Comparison of ENCODE assay signal across 12 cellular contexts in the genomic region with DNA sequence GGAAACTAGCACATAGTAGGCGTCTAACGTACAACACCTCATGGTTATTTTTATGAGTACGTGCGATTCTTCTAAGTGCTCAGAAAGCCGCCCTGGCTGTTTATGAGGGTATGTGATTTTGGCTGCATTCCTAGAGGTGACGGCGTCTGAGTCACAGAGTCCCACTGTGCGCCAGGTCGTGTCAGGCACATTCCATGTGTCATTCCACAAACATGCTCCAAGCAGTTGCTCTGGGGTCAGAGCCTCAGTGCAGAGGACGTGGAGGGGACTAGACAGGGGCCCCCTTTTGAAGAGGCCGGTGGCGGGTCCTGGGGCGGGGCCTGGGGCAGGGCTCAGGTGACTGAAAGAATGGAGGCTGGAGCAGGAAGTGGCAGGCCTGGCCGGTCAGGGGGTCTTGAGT. TPM values are rescaled to one million over a fixed set of nuclear protein-coding genes. Genes with fewer than 3 reads are reported as not detected.
A peak's percentile ranks its signal among the peaks of the same experiment; 100 is the strongest.
DNase-seq lines count a peak whose midpoint lies in the region; ATAC-seq and TF ChIP-seq lines count a peak whose summit lies in the region.
"Had no signal": no experiment of that assay in that cellular context is flagged by ENCODE, and none has a peak within 500 bp of the region (broad histone marks: within the 10 kb centered on the region; RNA-seq: fewer than 3 reads in every experiment).

No MANE protein-coding gene starts in this region.

- H3K4me3 ChIP-seq in breast epithelium (no peak overlapping the region), astrocyte of the spinal cord (ENCODE audit: low read depth, low read length) (no peak overlapping the region), aorta (ENCODE audit: low read length in 2 of 2) (no peak overlapping the region)
- H3K4me3 ChIP-seq: cardiac muscle cell had no signal

- WGBS in aorta, 2 donors = 26 to 27% methylated on average over 14 of the region's 14 CpGs

- H3K27ac Mint-ChIP-seq in MCF 10A (ENCODE audit: low read depth, unreplicated experiment) = peak overlapping the region; percentile 27
- H3K27ac Mint-ChIP-seq in activated CD8-positive, alpha-beta T cell treated with anti-CD3 and anti-CD28 coated beads for 36 hours = no peak overlapping the region
- H3K27ac Mint-ChIP-seq: naive thymus-derived CD4-positive, alpha-beta T cell had no signal

- H3K36me3 ChIP-seq in breast epithelium (no peaks in the 10 kb centered on the region), aorta (ENCODE audit: control insufficient read depth in 1 of 2, insufficient read depth in 2 of 2, low read length in 1 of 2) (no peaks in the 10 kb centered on the region)
- H3K36me3 ChIP-seq: cardiac muscle cell had no signal

- H3K36me3 Mint-ChIP-seq in MCF 10A (ENCODE audit: insufficient read depth, unreplicated experiment) = peaks cover 23% of the 10 kb centered on the region
- H3K36me3 Mint-ChIP-seq in activated CD8-positive, alpha-beta T cell treated with anti-CD3 and anti-CD28 coated beads for 36 hours (ENCODE audit: low read depth) = peaks cover 2% of the 10 kb centered on the region
- H3K36me3 Mint-ChIP-seq: naive thymus-derived CD4-positive, alpha-beta T cell had no signal

- DNase-seq in MCF 10A (ENCODE audit: unreplicated experiment) = peak; percentile 91
- DNase-seq in breast epithelium (ENCODE audit: low spot score in 2 of 2) = no peak
- DNase-seq in astrocyte of the spinal cord (ENCODE audit: low read depth, low spot score) = peak; percentile 98
- peak; percentile 68 for DNase-seq in iPS-NIHi7 (ENCODE audit: extremely low spot score)
- DNase-seq in aorta = peak; percentile 88 to 89
- DNase-seq in stimulated activated CD4-positive, alpha-beta T cell treated with anti-CD3 and anti-CD28 coated beads, Interleukin-1b, Interleukin-23, amount 100 ng/mL, for 48 hours = no peak
- DNase-seq in activated CD8-positive, alpha-beta T cell treated with anti-CD3 and anti-CD28 coated beads for 36 hours = no peak
- DNase-seq: naive thymus-derived CD4-positive, alpha-beta T cell; NCI-H2029 had no signal

- BruUV-seq in MCF 10A (replicated peaks; lab: Mats Ljungman, UMichigan) = no TSS peak

- TF ChIP-seq CTCF in MCF 10A (IDR thresholded peaks at IDR 0.05; ENCODE audit: unreplicated experiment) (no peak), breast epithelium (IDR thresholded peaks at IDR 0.05) (no peak), astrocyte of the spinal cord (IDR thresholded peaks at IDR 0.05; ENCODE audit: low read depth, low read length) (no peak)
- no peak for TF ChIP-seq CTCF in activated CD8-positive, alpha-beta T cell treated with anti-CD3 and anti-CD28 coated beads for 36 hours (IDR thresholded peaks at IDR 0.05)

- H3K27me3 ChIP-seq in breast epithelium (no peaks in the 10 kb centered on the region), aorta (ENCODE audit: control insufficient read depth in 1 of 2, insufficient read depth in 2 of 2, low read length in 1 of 2) (no peaks in the 10 kb centered on the region)
- H3K27me3 ChIP-seq: cardiac muscle cell had no signal

- no peak overlapping the region for H3K4me3 Mint-ChIP-seq in MCF 10A (ENCODE audit: unreplicated experiment)
- H3K4me3 Mint-ChIP-seq in activated CD8-positive, alpha-beta T cell treated with anti-CD3 and anti-CD28 coated beads for 36 hours = no peak overlapping the region
- H3K4me3 Mint-ChIP-seq: naive thymus-derived CD4-positive, alpha-beta T cell had no signal

- in situ Hi-C loops in astrocyte of the spinal cord (cut with HindIII; ENCODE audit: low sequenced_read_pairs) = no loop called here

- no peaks in the 10 kb centered on the region for H3K9me3 Mint-ChIP-seq in MCF 10A (ENCODE audit: unreplicated experiment)
- no peaks in the 10 kb centered on the region for H3K9me3 Mint-ChIP-seq in activated CD8-positive, alpha-beta T cell treated with anti-CD3 and anti-CD28 coated beads for 36 hours
- H3K9me3 Mint-ChIP-seq: naive thymus-derived CD4-positive, alpha-beta T cell had no signal

- H3K9me3 ChIP-seq in breast epithelium = no peaks in the 10 kb centered on the region
- H3K9me3 ChIP-seq in aorta (ENCODE audit: control insufficient read depth, low read length) = no peaks in the 10 kb centered on the region

- ATAC-seq in aorta (ENCODE audit: low FRiP score) = peak; percentile 76
- no peak for ATAC-seq in HG02870 (IDR thresholded peaks at IDR 0.05; ENCODE audit: unreplicated experiment)
- no peak for ATAC-seq in activated CD8-positive, alpha-beta T cell treated with anti-CD3 and anti-CD28 coated beads for 36 hours
- ATAC-seq: naive thymus-derived CD4-positive, alpha-beta T cell had no signal

- no peaks in the 10 kb centered on the region for H3K4me1 ChIP-seq in breast epithelium
- no peaks in the 10 kb centered on the region for H3K4me1 ChIP-seq in aorta (ENCODE audit: control insufficient read depth in 1 of 2, insufficient read depth in 2 of 2, low read length in 2 of 2)

- H3K27me3 Mint-ChIP-seq in MCF 10A (ENCODE audit: insufficient read depth, unreplicated experiment) = no peaks in the 10 kb centered on the region
- no peaks in the 10 kb centered on the region for H3K27me3 Mint-ChIP-seq in activated CD8-positive, alpha-beta T cell treated with anti-CD3 and anti-CD28 coated beads for 36 hours
- H3K27me3 Mint-ChIP-seq: naive thymus-derived CD4-positive, alpha-beta T cell had no signal

- POLR2A ChIA-PET in MCF 10A (lab: Yijun Ruan, JAX) = interaction anchor here (0.8 kb wide), 1 partner anchor 40 kb away, joined by 4 read pairs; no protein-coding TSS in a partner anchor
- POLR2A ChIA-PET in activated CD8-positive, alpha-beta T cell treated with anti-CD3 and anti-CD28 coated beads for 36 hours (lab: Charles Lee) = no interaction called here

- H3K27ac ChIP-seq in breast epithelium = no peak overlapping the region
- no peak overlapping the region for H3K27ac ChIP-seq in aorta (ENCODE audit: low read depth in 1 of 2, low read length in 2 of 2)
- H3K27ac ChIP-seq: 22Rv1, cardiac muscle cell had no signal

- peaks cover 22% of the 10 kb centered on the region for H3K4me1 Mint-ChIP-seq in MCF 10A (ENCODE audit: insufficient read depth, unreplicated experiment)
- H3K4me1 Mint-ChIP-seq in activated CD8-positive, alpha-beta T cell treated with anti-CD3 and anti-CD28 coated beads for 36 hours (ENCODE audit: low read depth) = peaks cover 2% of the 10 kb centered on the region

- CTCF ChIA-PET in MCF 10A (lab: Yijun Ruan, JAX) = interaction anchor here (0.9 to 1.5 kb wide), 4 partner anchors 11 to 53 kb away, joined by 3 to 6 read pairs (median 4); no protein-coding TSS in a partner anchor
- CTCF ChIA-PET in activated CD8-positive, alpha-beta T cell treated with anti-CD3 and anti-CD28 coated beads for 36 hours (lab: Charles Lee) = no interaction called here

- intact Hi-C loops in MCF 10A (cut with micrococcal nuclease) (no loop called here), breast epithelium (cut with DNase I; ENCODE audit: low total_unique reads) (loop anchor here (10.0 kb wide), 1 partner anchor 185 kb away; no protein-coding TSS in a partner anchor), aorta (cut with DNase I) (loop anchor here in 1 of 2 donors (5.0 kb wide), 1 partner anchor 52 kb away; a partner anchor contains a TSS)
- intact Hi-C loops in activated CD8-positive, alpha-beta T cell treated with anti-CD3 and anti-CD28 coated beads for 36 hours (cut with micrococcal nuclease) = no loop called here

- TF ChIP-seq POLR2A in breast epithelium (IDR thresholded peaks at IDR 0.05) = no peak

RNA-seq across cellular contexts. Expression of a gene that starts 51.9 kb away (rescaled TPM):
- total RNA-seq in MCF 10A (2022) (25.1 and 27.5 TPM in 2 replicates), breast epithelium (10 to 100 TPM; 17.8 to 31.5 (median 22.2) TPM), aorta (10 to 100 TPM; 60.5 to 72.8 TPM)
- polyA plus RNA-seq in aorta = 10 to 100 TPM in 1 of 2 donors, 1 to 10 TPM in 1; 8.2 to 13.4 TPM
- 10 to 100 TPM; 20.2 to 21.8 TPM for total RNA-seq in activated CD8-positive, alpha-beta T cell treated with anti-CD3 and anti-CD28 coated beads for 36 hours

Comparison
In these comparisons a context has a peak if more than half of its experiments do, and no peak if none do; other contexts are left out.
1. DNase-seq: peak in MCF 10A (single experiment), astrocyte of the spinal cord (single experiment), iPS-NIHi7 (single experiment) and aorta (2 of 2); none in breast epithelium (0 of 2), stimulated activated CD4-positive, alpha-beta T cell treated with anti-CD3 and anti-CD28 coated beads, Interleukin-1b, Interleukin-23, amount 100 ng/mL, for 48 hours (single experiment) and activated CD8-positive, alpha-beta T cell treated with anti-CD3 and anti-CD28 coated beads for 36 hours (single experiment).